Comparison of ENCODE assay signal across 9 cellular contexts in the genomic region with DNA sequence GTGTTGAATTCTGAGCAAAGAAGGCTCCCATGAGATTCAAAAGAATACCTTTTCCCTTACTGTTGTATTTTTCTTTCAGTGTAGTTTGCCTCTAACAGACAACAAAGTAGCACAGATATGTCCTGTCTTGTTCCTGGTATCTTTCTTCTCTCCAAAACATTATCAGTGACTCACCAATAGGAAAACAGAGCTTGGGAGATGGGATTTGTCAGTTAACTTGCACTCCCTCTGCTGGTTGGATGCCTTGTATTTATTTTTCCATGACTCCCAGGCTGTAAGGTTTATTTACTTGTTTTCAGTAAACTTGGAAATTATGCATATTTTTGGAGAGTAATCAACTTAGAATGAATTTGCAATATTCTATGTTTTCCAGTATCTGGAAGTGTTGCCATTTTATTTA.
DNase-seq lines count a peak whose midpoint lies in the region; ATAC-seq, FAIRE-seq and TF ChIP-seq lines count a peak whose summit lies in the region.
"Had no signal": no experiment of that assay in that cellular context is flagged by ENCODE, and none has a peak within 500 bp of the region (broad histone marks: within the 10 kb centered on the region; RNA-seq: fewer than 3 reads in every experiment).

No MANE protein-coding gene starts in this region.

- DNase-seq in 8988T (peak; percentile 13), HFFc6 (peak; percentile 59), amniotic stem cell (lab: John Stamatoyannopoulos, UW) (peak; percentile 30), keratinocyte (ENCODE audit: low read depth, low spot score) (peak; percentile 56), SKM-1 treated with dmso at 0.1 percent for 144 hours (lab: John Stamatoyannopoulos, UW; ENCODE audit: unreplicated experiment) (no peak)
- DNase-seq in effector memory CD4-positive, alpha-beta T cell, result no peak
- no peak for DNase-seq in activated naive CD4-positive, alpha-beta T cell treated with anti-CD3 and anti-CD28 coated beads, Interleukin-2, amount 50 U/mL, for 16 hours
- DNase-seq: spleen had no signal

- H3K4me3 Mint-ChIP-seq in HFFc6, result peak overlapping the region; percentile 20; the same call in 1 of the 2 replicates

- peak overlapping the region; percentile 70 for H3K4me2 ChIP-seq in keratinocyte (ENCODE audit: control insufficient read depth, extremely low read depth, insufficient read depth, low read depth, low read length)

- peak overlapping the region; percentile 83 for H3K27ac Mint-ChIP-seq in HFFc6

- ATAC-seq in GM19463 (IDR thresholded peaks at IDR 0.05; ENCODE audit: unreplicated experiment), result no peak

- no peaks in the 10 kb centered on the region for H3K27me3 ChIP-seq in keratinocyte (ENCODE audit: control insufficient read depth, extremely low read depth, insufficient read depth, low read length)
- no peaks in the 10 kb centered on the region for H3K27me3 ChIP-seq in effector memory CD4-positive, alpha-beta T cell (replicated peaks; ENCODE audit: control insufficient read depth, insufficient read depth, low read length, poor library complexity, severe bottlenecking)
- H3K27me3 ChIP-seq: spleen had no signal

- dilution Hi-C loops in keratinocyte (cut with MboI; ENCODE audit: extremely low pct_ligation_motif_present, low sequenced_read_pairs), result no loop called here

- H3K9me3 ChIP-seq in keratinocyte (ENCODE audit: control insufficient read depth, low read depth, low read length), result no peaks in the 10 kb centered on the region
- no peaks in the 10 kb centered on the region for H3K9me3 ChIP-seq in effector memory CD4-positive, alpha-beta T cell (ENCODE audit: control insufficient read depth, low read length)
- H3K9me3 ChIP-seq: spleen had no signal

- FAIRE-seq in keratinocyte (lab: Jason Lieb, UNC), result peak; percentile 87

- H3K9ac ChIP-seq in keratinocyte (ENCODE audit: control insufficient read depth, extremely low read depth, insufficient read depth, low read length), result no peak overlapping the region

- TF ChIP-seq CTCF in HFFc6 (IDR thresholded peaks at IDR 0.05) (peak; percentile 83), keratinocyte (optimal IDR thresholded peaks at IDR 0.05 in 1 of 3, IDR thresholded peaks at IDR 0.05 in 1 of 3, conservative IDR thresholded peaks at IDR 0.05 in 1 of 3; ENCODE audit: extremely low read depth in 1 of 3, insufficient read depth in 2 of 3, low read length in 3 of 3) (peak; percentile 39 to 73 (median 55))

- peaks cover 11% of the 10 kb centered on the region for H3K4me1 ChIP-seq in keratinocyte (ENCODE audit: control insufficient read depth, extremely low read depth, insufficient read depth, low read length)
- H3K4me1 ChIP-seq in effector memory CD4-positive, alpha-beta T cell (ENCODE audit: control insufficient read depth, insufficient read depth, low read length, poor library complexity, severe bottlenecking), result no peaks in the 10 kb centered on the region
- H3K4me1 ChIP-seq: spleen had no signal

- H3K27ac ChIP-seq in keratinocyte (ENCODE audit: control insufficient read depth, insufficient read depth, low read length), result peak overlapping the region; percentile 64
- no peak overlapping the region for H3K27ac ChIP-seq in effector memory CD4-positive, alpha-beta T cell (ENCODE audit: insufficient read depth, low read length, poor library complexity, severe bottlenecking)
- H3K27ac ChIP-seq: spleen had no signal

- H4K20me1 ChIP-seq in keratinocyte (ENCODE audit: control insufficient read depth, extremely low read depth, insufficient read depth, low read length), result no peaks in the 10 kb centered on the region

- H3K4me1 Mint-ChIP-seq in HFFc6 (ENCODE audit: low read depth), result peaks cover 32% of the 10 kb centered on the region

- H3K9me3 Mint-ChIP-seq in HFFc6, result peaks cover 4% of the 10 kb centered on the region; the same call in 1 of the 2 replicates

- no peaks in the 10 kb centered on the region for H3K36me3 ChIP-seq in keratinocyte (ENCODE audit: control insufficient read depth in 2 of 2, extremely low read depth in 1 of 2, insufficient read depth in 2 of 2, low read length in 2 of 2)
- no peaks in the 10 kb centered on the region for H3K36me3 ChIP-seq in effector memory CD4-positive, alpha-beta T cell (ENCODE audit: control insufficient read depth, insufficient read depth, low read length)
- H3K36me3 ChIP-seq: spleen had no signal

- H3K79me2 ChIP-seq in keratinocyte (ENCODE audit: control insufficient read depth, insufficient read depth, low read length), result no peaks in the 10 kb centered on the region

- no peaks in the 10 kb centered on the region for H3K9me1 ChIP-seq in keratinocyte (ENCODE audit: control insufficient read depth, extremely low read depth, insufficient read depth, low read length)

- no peaks in the 10 kb centered on the region for H3K27me3 Mint-ChIP-seq in HFFc6 (ENCODE audit: insufficient read depth)

- peak overlapping the region in 1 of 3 experiments; percentile 36 for H3K4me3 ChIP-seq in keratinocyte (ENCODE audit: control insufficient read depth in 2 of 3, extremely low read depth in 1 of 3, insufficient read depth in 2 of 3, low read depth in 1 of 3, low read length in 3 of 3)
- H3K4me3 ChIP-seq in effector memory CD4-positive, alpha-beta T cell (ENCODE audit: insufficient read depth, low read depth, low read length, poor library complexity, severe bottlenecking), result no peak overlapping the region
- H3K4me3 ChIP-seq: spleen had no signal

- H2AFZ ChIP-seq in keratinocyte (ENCODE audit: control insufficient read depth, low read length), result peak overlapping the region; percentile 34

- peaks cover 10% of the 10 kb centered on the region; the same call in 1 of the 2 replicates for H3K36me3 Mint-ChIP-seq in HFFc6 (ENCODE audit: low read depth)

Comparison
In these comparisons a context has a peak if more than half of its experiments do, and no peak if none do; other contexts are left out.
1. DNase-seq: peak in 8988T (single experiment), HFFc6 (single experiment), amniotic stem cell (single experiment) and keratinocyte (single experiment); none in effector memory CD4-positive, alpha-beta T cell (0 of 3), SKM-1 treated with dmso at 0.1 percent for 144 hours (single experiment) and activated naive CD4-positive, alpha-beta T cell treated with anti-CD3 and anti-CD28 coated beads, Interleukin-2, amount 50 U/mL, for 16 hours (single experiment).